Comparison of ENCODE assay signal across 12 cellular contexts in the genomic region with DNA sequence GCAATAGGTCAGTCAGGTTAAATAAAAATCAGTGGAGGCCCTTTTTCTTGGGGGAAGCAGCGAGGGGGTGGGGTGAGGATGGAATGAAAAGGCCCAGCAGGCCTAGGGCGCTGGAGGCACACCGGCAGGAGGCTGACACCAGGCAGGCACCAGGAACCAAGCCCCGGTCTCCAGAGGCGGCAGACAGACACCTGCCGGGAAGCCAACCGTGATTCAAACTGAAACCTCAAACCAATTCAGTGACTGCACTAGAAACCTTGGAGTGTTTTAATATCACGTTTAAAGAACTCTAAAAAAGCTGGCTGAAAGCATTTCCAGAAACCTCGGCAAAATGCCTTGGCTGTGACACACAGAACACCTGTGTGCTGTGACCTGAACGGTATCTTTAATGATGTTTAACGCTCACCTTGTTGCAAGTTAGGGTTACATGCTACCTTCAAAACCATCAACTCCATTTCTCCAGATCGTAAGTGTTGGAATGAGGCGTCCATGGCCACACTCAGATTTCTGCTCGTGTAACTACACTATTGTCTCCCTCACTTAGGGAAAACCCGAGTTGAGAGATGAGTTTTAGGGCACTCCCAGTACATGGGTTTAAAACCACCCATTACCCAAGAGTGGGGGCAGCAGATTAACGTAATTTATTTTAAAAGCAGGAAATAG. TPM values are rescaled to one million over a fixed set of nuclear protein-coding genes. Genes with fewer than 3 reads are reported as not detected.
DNase-seq lines count a peak whose midpoint lies in the region; ATAC-seq, FAIRE-seq and TF ChIP-seq lines count a peak whose summit lies in the region.
"Had no signal": no experiment of that assay in that cellular context is flagged by ENCODE, and none has a peak within 500 bp of the region (broad histone marks: within the 10 kb centered on the region; RNA-seq: fewer than 3 reads in every experiment).

No MANE protein-coding gene starts in this region.

- DNase-seq in T-cell = no peak
- no peak for DNase-seq in keratinocyte (ENCODE audit: low read depth, low spot score)
- DNase-seq in left lobe of liver (ENCODE audit: low spot score) = no peak
- DNase-seq: effector memory CD8-positive, alpha-beta T cell; NCI-H1436 treated with DMSO at 0.1 percent for 48 hours had no signal

- H3K4me2 ChIP-seq in BLaER1 (peak overlapping the region; percentile 82), keratinocyte (ENCODE audit: control insufficient read depth, extremely low read depth, insufficient read depth, low read depth, low read length) (peak overlapping the region; percentile 48)

- CTCF ChIA-PET in T-cell (lab: Charles Lee) = interaction anchor here (0.9 to 1.4 kb wide), 6 partner anchors 8 to 110 kb away, joined by 3 to 5 read pairs (median 3); no protein-coding TSS in a partner anchor

- no peaks in the 10 kb centered on the region for H3K27me3 Mint-ChIP-seq in T-cell
- H3K27me3 Mint-ChIP-seq: effector memory CD8-positive, alpha-beta T cell had no signal

- no peaks in the 10 kb centered on the region for H3K79me2 ChIP-seq in keratinocyte (ENCODE audit: control insufficient read depth, insufficient read depth, low read length)
- H3K79me2 ChIP-seq: parathyroid adenoma had no signal

- H3K36me3 ChIP-seq in BLaER1 (peaks cover 72% of the 10 kb centered on the region), keratinocyte (ENCODE audit: control insufficient read depth in 2 of 2, extremely low read depth in 1 of 2, insufficient read depth in 2 of 2, low read length in 2 of 2) (peaks cover 25% of the 10 kb centered on the region in 2 experiments)

- peaks cover 28 to 38% (median 34%) of the 10 kb centered on the region in 3 donors for H3K4me1 Mint-ChIP-seq in T-cell

- no peak overlapping the region for H3K4me3 ChIP-seq in BLaER1
- H3K4me3 ChIP-seq in keratinocyte (ENCODE audit: control insufficient read depth in 2 of 3, extremely low read depth in 1 of 3, insufficient read depth in 2 of 3, low read depth in 1 of 3, low read length in 3 of 3) = no peak overlapping the region
- H3K4me3 ChIP-seq: HAP-1 had no signal

- H3K4me3 Mint-ChIP-seq in T-cell = peak overlapping the region in 2 of 3 donors; percentile 5 to 63

- no peak for TF ChIP-seq CTCF in keratinocyte (optimal IDR thresholded peaks at IDR 0.05 in 1 of 3, IDR thresholded peaks at IDR 0.05 in 1 of 3, conservative IDR thresholded peaks at IDR 0.05 in 1 of 3; ENCODE audit: extremely low read depth in 1 of 3, insufficient read depth in 2 of 3, low read length in 3 of 3)

- TF ChIP-seq POLR2A in GM19099 (IDR thresholded peaks at IDR 0.05; ENCODE audit: extremely low read depth, insufficient read length, low read depth) = peak; percentile 13

- H3K27me3 ChIP-seq in BLaER1 = no peaks in the 10 kb centered on the region
- H3K27me3 ChIP-seq in keratinocyte (ENCODE audit: control insufficient read depth, extremely low read depth, insufficient read depth, low read length) = no peaks in the 10 kb centered on the region

- POLR2A ChIA-PET in T-cell (lab: Charles Lee) = no interaction called here

- ATAC-seq in T-cell (replicated peaks in 1 of 4) (no peak), HG03565 (IDR thresholded peaks at IDR 0.05; ENCODE audit: unreplicated experiment) (no peak), left lobe of liver (no peak), GM21367 (IDR thresholded peaks at IDR 0.05; ENCODE audit: unreplicated experiment) (no peak), HG03039 (IDR thresholded peaks at IDR 0.05; ENCODE audit: unreplicated experiment) (no peak)

- no peaks in the 10 kb centered on the region for H3K9me3 Mint-ChIP-seq in T-cell
- H3K9me3 Mint-ChIP-seq: effector memory CD8-positive, alpha-beta T cell had no signal

- peaks cover 31% of the 10 kb centered on the region for H3K36me3 Mint-ChIP-seq in T-cell

- H3K9me3 ChIP-seq in BLaER1 = no peaks in the 10 kb centered on the region
- no peaks in the 10 kb centered on the region for H3K9me3 ChIP-seq in keratinocyte (ENCODE audit: control insufficient read depth, low read depth, low read length)
- H3K9me3 ChIP-seq: HAP-1 had no signal

- FAIRE-seq in keratinocyte (lab: Jason Lieb, UNC) = no peak

- H3K4me1 ChIP-seq in BLaER1 (peaks cover 58% of the 10 kb centered on the region), keratinocyte (ENCODE audit: control insufficient read depth, extremely low read depth, insufficient read depth, low read length) (peaks cover 43% of the 10 kb centered on the region)
- H3K4me1 ChIP-seq: HAP-1 had no signal

- no peak overlapping the region for H3K9ac ChIP-seq in BLaER1
- no peak overlapping the region for H3K9ac ChIP-seq in keratinocyte (ENCODE audit: control insufficient read depth, extremely low read depth, insufficient read depth, low read length)
- H3K9ac ChIP-seq: parathyroid adenoma had no signal

- H3K27ac ChIP-seq in BLaER1 (peak overlapping the region; percentile 22; the same call in 1 of the 2 replicates), keratinocyte (ENCODE audit: control insufficient read depth, insufficient read depth, low read length) (no peak overlapping the region)
- H3K27ac ChIP-seq: parathyroid adenoma had no signal

- no peak overlapping the region for H2AFZ ChIP-seq in keratinocyte (ENCODE audit: control insufficient read depth, low read length)
- H2AFZ ChIP-seq: parathyroid adenoma had no signal

- peak overlapping the region; percentile 22 to 23 for H3K27ac Mint-ChIP-seq in T-cell

- no peaks in the 10 kb centered on the region for H3K9me1 ChIP-seq in keratinocyte (ENCODE audit: control insufficient read depth, extremely low read depth, insufficient read depth, low read length)

- dilution Hi-C loops in keratinocyte (cut with MboI; ENCODE audit: extremely low pct_ligation_motif_present, low sequenced_read_pairs) = no loop called here

- peaks cover 63% of the 10 kb centered on the region for H4K20me1 ChIP-seq in BLaER1
- peaks cover 7% of the 10 kb centered on the region for H4K20me1 ChIP-seq in keratinocyte (ENCODE audit: control insufficient read depth, extremely low read depth, insufficient read depth, low read length)

RNA-seq across cellular contexts. Expression of gene DIDO1, which starts 27.2 kb away (rescaled TPM):
- 100 to 1,000 TPM in 3 of 5 donors, 10 to 100 TPM in 2; 70.5 to 116 (median 113) TPM for total RNA-seq in T-cell
- 11.1 to 19.3 TPM (median 14.2 TPM) in 3 replicates for polyA plus RNA-seq in keratinocyte
- polyA plus RNA-seq in keratinocyte (2011; ENCODE audit: low read depth) = 15.1 TPM
- polyA plus RNA-seq in keratinocyte (2011; cell fraction: cytosol; rRNA removed) = 8.5 and 10.2 TPM in 2 replicates
- polyA plus RNA-seq in keratinocyte (2011; cell fraction: nucleus; rRNA removed) = 47.2 and 48.5 TPM in 2 replicates
- 15.8 and 19.5 TPM in 2 replicates for polyA plus RNA-seq in keratinocyte (2012; ENCODE audit: low replicate concordance)
- polyA minus RNA-seq in keratinocyte = 15.5 to 24.0 TPM (median 22.7 TPM) in 3 replicates
- polyA minus RNA-seq in keratinocyte (2011; cell fraction: cytosol; rRNA and poly(A)+ RNA removed) = 9.8 TPM
- polyA minus RNA-seq in keratinocyte (2011; cell fraction: nucleus; rRNA and poly(A)+ RNA removed) = 28.4 and 41.6 TPM in 2 replicates
- total RNA-seq in left lobe of liver = 22.8 TPM

RNA-seq across cellular contexts. Expression of gene TCFL5, which starts 37.5 kb away (rescaled TPM):
- total RNA-seq in T-cell = 10 to 100 TPM in 2 of 5 donors, 1 to 10 TPM in 3; 5.0 to 12.7 (median 8.5) TPM
- 9.9 to 14.6 TPM (median 14.5 TPM) in 3 replicates for polyA plus RNA-seq in keratinocyte
- 17.4 TPM for polyA plus RNA-seq in keratinocyte (2011; ENCODE audit: low read depth)
- 10.9 and 13.6 TPM in 2 replicates for polyA plus RNA-seq in keratinocyte (2011; cell fraction: cytosol; rRNA removed)
- polyA plus RNA-seq in keratinocyte (2011; cell fraction: nucleus; rRNA removed) = 10.4 and 11.7 TPM in 2 replicates
- polyA plus RNA-seq in keratinocyte (2012; ENCODE audit: low replicate concordance) = 9.6 and 10.0 TPM in 2 replicates
- polyA minus RNA-seq in keratinocyte = 1.1 to 6.7 TPM (median 5.7 TPM) in 3 replicates
- polyA minus RNA-seq in keratinocyte (2011; cell fraction: cytosol; rRNA and poly(A)+ RNA removed) = 18.0 TPM
- 2.8 and 4.6 TPM in 2 replicates for polyA minus RNA-seq in keratinocyte (2011; cell fraction: nucleus; rRNA and poly(A)+ RNA removed)
- 6.2 TPM for total RNA-seq in left lobe of liver

RNA-seq across cellular contexts. Expression of gene GID8, which starts 38.8 kb away (rescaled TPM):
- total RNA-seq in T-cell (10 to 100 TPM; 33.1 to 43.4 (median 41.2) TPM), left lobe of liver (19.3 TPM)
- 20.7 to 27.9 TPM (median 23.7 TPM) in 3 replicates for polyA plus RNA-seq in keratinocyte
- 24.2 TPM for polyA plus RNA-seq in keratinocyte (2011; ENCODE audit: low read depth)
- polyA plus RNA-seq in keratinocyte (2011; cell fraction: cytosol; rRNA removed) = 21.9 and 23.8 TPM in 2 replicates
- polyA plus RNA-seq in keratinocyte (2011; cell fraction: nucleus; rRNA removed) = 20.3 and 22.4 TPM in 2 replicates
- polyA plus RNA-seq in keratinocyte (2012; ENCODE audit: low replicate concordance) = 24.1 and 35.8 TPM in 2 replicates
- 26.7 to 29.3 TPM (median 28.8 TPM) in 3 replicates for polyA minus RNA-seq in keratinocyte
- polyA minus RNA-seq in keratinocyte (2011; cell fraction: cytosol; rRNA and poly(A)+ RNA removed) = 18.8 TPM
- 11.2 and 16.0 TPM in 2 replicates for polyA minus RNA-seq in keratinocyte (2011; cell fraction: nucleus; rRNA and poly(A)+ RNA removed)

RNA-seq across cellular contexts. Expression of gene SLC17A9, which starts 53.4 kb away (rescaled TPM):
- 1 to 10 TPM; 5.3 to 8.8 (median 8.3) TPM for total RNA-seq in T-cell
- polyA plus RNA-seq in keratinocyte = 0.02 to 0.09 TPM in 2 of 3 replicates, not detected in the other
- not detected for polyA plus RNA-seq in keratinocyte (2011; ENCODE audit: low read depth)
- polyA plus RNA-seq in keratinocyte (2011; cell fraction: cytosol; rRNA removed) = not detected in 2 replicates
- polyA plus RNA-seq in keratinocyte (2011; cell fraction: nucleus; rRNA removed) = 0.06 and 0.08 TPM in 2 replicates
- polyA plus RNA-seq in keratinocyte (2012; ENCODE audit: low replicate concordance) = 0.04 TPM in 1 of 2 replicates, not detected in the other
- not detected in 3 replicates for polyA minus RNA-seq in keratinocyte
- polyA minus RNA-seq in keratinocyte (2011; cell fraction: cytosol; rRNA and poly(A)+ RNA removed) = not detected
- not detected in 2 replicates for polyA minus RNA-seq in keratinocyte (2011; cell fraction: nucleus; rRNA and poly(A)+ RNA removed)
- 125 TPM for total RNA-seq in left lobe of liver
